ENCODE assay signal across 12 cellular contexts in genomic region chr2:225103737-225104141, GRCh38.
A peak's percentile ranks its signal among the peaks of the same experiment; 100 is the strongest.
DNase-seq lines count a peak whose midpoint lies in the region; ATAC-seq, FAIRE-seq and TF ChIP-seq lines count a peak whose summit lies in the region.
"Had no signal": no experiment of that assay in that cellular context is flagged by ENCODE, and none has a peak within 500 bp of the region (broad histone marks: within the 10 kb centered on the region; RNA-seq: fewer than 3 reads in every experiment).

No MANE protein-coding gene starts in this region.

- H3K27ac Mint-ChIP-seq in activated CD4-positive, alpha-beta T cell treated with anti-CD3 and anti-CD28 coated beads for 36 hours: no peak overlapping the region
- H3K27ac Mint-ChIP-seq: activated naive CD4-positive, alpha-beta T cell treated with anti-CD3 and anti-CD28 coated beads, Interleukin-2, amount 50 U/mL, for 72 hours had no signal

- H3K36me3 ChIP-seq in HCT116 (ENCODE audit: control insufficient read depth in 1 of 2, insufficient read depth in 2 of 2, low read length in 2 of 2) (no peaks in the 10 kb centered on the region), gastroesophageal sphincter (no peaks in the 10 kb centered on the region)

- H3K27me3 Mint-ChIP-seq in activated CD4-positive, alpha-beta T cell treated with anti-CD3 and anti-CD28 coated beads for 36 hours: no peaks in the 10 kb centered on the region

- TF ChIP-seq EP300 in A549 (IDR thresholded peaks at IDR 0.05) (peak in 1 of 2 experiments; percentile 19; a peak in 1 of 5 replicates), gastroesophageal sphincter (IDR thresholded peaks at IDR 0.05) (no peak)

- no TSS peak for BruUV-seq in HCT116 (replicated peaks; lab: Mats Ljungman, UMichigan)

- H3K9ac ChIP-seq in HCT116 (ENCODE audit: low read length): no peak overlapping the region

- H3K27me3 ChIP-seq in HCT116 (ENCODE audit: insufficient read depth, low read length): no peaks in the 10 kb centered on the region
- no peaks in the 10 kb centered on the region for H3K27me3 ChIP-seq in foreskin keratinocyte
- H3K27me3 ChIP-seq in gastroesophageal sphincter: no peaks in the 10 kb centered on the region

- H3K9me3 ChIP-seq in A549: peaks cover 7% of the 10 kb centered on the region; the same call in 1 of the 3 replicates
- H3K9me3 ChIP-seq in HCT116 (ENCODE audit: control insufficient read depth in 1 of 2, insufficient read depth in 1 of 2, low read depth in 1 of 2, low read length in 2 of 2): no peaks in the 10 kb centered on the region
- H3K9me3 ChIP-seq in gastroesophageal sphincter: no peaks in the 10 kb centered on the region

- DNase-seq in A549 (ENCODE audit: low read depth in 1 of 2, low spot score in 1 of 2): peak in 1 of 2 experiments; percentile 71
- no peak for DNase-seq in HCT116 (ENCODE audit: low read depth, low spot score)
- peak; percentile 31 for DNase-seq in amniotic epithelial cell (ENCODE audit: low read depth)
- peak; percentile 12 to 40 for DNase-seq in foreskin keratinocyte
- DNase-seq in NCI-H1417 (lab: John Stamatoyannopoulos, UW): no peak
- DNase-seq in activated CD4-positive, alpha-beta T cell treated with anti-CD3 and anti-CD28 coated beads for 36 hours: no peak
- DNase-seq in GF-D8 (lab: John Stamatoyannopoulos, UW): no peak
- DNase-seq: activated CD8-positive, alpha-beta memory T cell treated with anti-CD3 and anti-CD28 coated beads, Interleukin-2, amount 50 U/mL, for 48 hours; erythroblast; nucleus accumbens had no signal

- FAIRE-seq in A549 (lab: Jason Lieb, UNC): no peak

- 3% methylated on average over 2 of the region's 2 CpGs for WGBS in A549 (ENCODE audit: missing lambda C conversion rate)
- WGBS in gastroesophageal sphincter (ENCODE audit: low coverage in 1 of 2), 2 donors: 53 to 71% methylated on average over 1 to 2 of the region's 2 CpGs

- TF ChIP-seq CTCF in A549 (IDR thresholded peaks at IDR 0.05) (no peak), HCT116 (IDR thresholded peaks at IDR 0.05 in 2 of 3, conservative IDR thresholded peaks at IDR 0.05 in 1 of 3; ENCODE audit: borderline replicate concordance in 1 of 3, insufficient read depth in 1 of 3, low read depth in 2 of 3, low read length in 2 of 3) (no peak), foreskin keratinocyte (conservative IDR thresholded peaks at IDR 0.05) (no peak), gastroesophageal sphincter (IDR thresholded peaks at IDR 0.05) (no peak)

- H3K27ac ChIP-seq in A549 (peak overlapping the region; percentile 86 to 93), HCT116 (ENCODE audit: low read depth, low read length) (no peak overlapping the region), foreskin keratinocyte (no peak overlapping the region), gastroesophageal sphincter (no peak overlapping the region)

- RAD21 ChIA-PET in HCT116 (lab: Charles Lee; ENCODE audit: low non-redundant PET in 1 of 2, low total read pairs in 2 of 2, uncharacterized antibody in 2 of 2, unreplicated experiment in 2 of 2): no interaction called here

- ATAC-seq in A549: peak in 1 of 2 experiments; percentile 14; a peak in 2 of 6 replicates
- peak; percentile 19; the same call in 1 of the 2 replicates for ATAC-seq in HCT116
- peak; percentile 5 for ATAC-seq in foreskin keratinocyte
- no peak for ATAC-seq in gastroesophageal sphincter
- no peak for ATAC-seq in activated CD4-positive, alpha-beta T cell treated with anti-CD3 and anti-CD28 coated beads for 36 hours
- ATAC-seq: activated naive CD4-positive, alpha-beta T cell treated with anti-CD3 and anti-CD28 coated beads, Interleukin-2, amount 50 U/mL, for 72 hours had no signal

- no peaks in the 10 kb centered on the region for H3K9me2 ChIP-seq in HCT116 (ENCODE audit: insufficient read depth)

- H3K9me3 Mint-ChIP-seq in activated CD4-positive, alpha-beta T cell treated with anti-CD3 and anti-CD28 coated beads for 36 hours (ENCODE audit: low read depth): no peaks in the 10 kb centered on the region
- H3K9me3 Mint-ChIP-seq: activated naive CD4-positive, alpha-beta T cell treated with anti-CD3 and anti-CD28 coated beads, Interleukin-2, amount 50 U/mL, for 72 hours had no signal

- no peak overlapping the region for H3K4me3 ChIP-seq in A549
- no peak overlapping the region for H3K4me3 ChIP-seq in HCT116 (replicated peaks in 1 of 2; ENCODE audit: low read depth in 1 of 2, low read length in 2 of 2)
- H3K4me3 ChIP-seq in gastroesophageal sphincter: no peak overlapping the region

- peak overlapping the region; percentile 37 for H3K4me2 ChIP-seq in A549
- H3K4me2 ChIP-seq in HCT116 (ENCODE audit: low read length): peak overlapping the region; percentile 41

- H3K4me3 Mint-ChIP-seq in activated CD4-positive, alpha-beta T cell treated with anti-CD3 and anti-CD28 coated beads for 36 hours: no peak overlapping the region

- no peaks in the 10 kb centered on the region for H3K36me3 Mint-ChIP-seq in activated CD4-positive, alpha-beta T cell treated with anti-CD3 and anti-CD28 coated beads for 36 hours (ENCODE audit: low read depth)
- H3K36me3 Mint-ChIP-seq: activated naive CD4-positive, alpha-beta T cell treated with anti-CD3 and anti-CD28 coated beads, Interleukin-2, amount 50 U/mL, for 72 hours had no signal

- H3K4me1 ChIP-seq in A549 (peaks cover 42% of the 10 kb centered on the region), HCT116 (ENCODE audit: control insufficient read depth in 1 of 2, insufficient read depth in 2 of 2, low read length in 2 of 2) (peaks cover 19 to 47% of the 10 kb centered on the region in 2 experiments), foreskin keratinocyte (peaks cover 27% of the 10 kb centered on the region), gastroesophageal sphincter (no peaks in the 10 kb centered on the region)

- TF ChIP-seq RAD21 in A549 (conservative IDR thresholded peaks at IDR 0.05 in 1 of 2, IDR thresholded peaks at IDR 0.05 in 1 of 2) (peak in 1 of 2 experiments; percentile 17; a peak in 1 of 5 replicates), HCT116 (IDR thresholded peaks at IDR 0.05; ENCODE audit: low read depth) (no peak)

- no peaks in the 10 kb centered on the region for H3K79me2 ChIP-seq in HCT116 (ENCODE audit: insufficient read depth, low read length)

- no peaks in the 10 kb centered on the region for H3K4me1 Mint-ChIP-seq in activated CD4-positive, alpha-beta T cell treated with anti-CD3 and anti-CD28 coated beads for 36 hours

- POLR2A ChIA-PET in A549 (lab: Yijun Ruan, JAX): no interaction called here
- POLR2A ChIA-PET in HCT116 (lab: Charles Lee): no interaction called here
- POLR2A ChIA-PET in activated CD4-positive, alpha-beta T cell treated with anti-CD3 and anti-CD28 coated beads for 36 hours (lab: Charles Lee): no interaction called here

- no peaks in the 10 kb centered on the region for H4K20me1 ChIP-seq in HCT116 (ENCODE audit: insufficient read depth)

- intact Hi-C loops in HCT116 (cut with micrococcal nuclease): no loop called here
- intact Hi-C loops in activated CD4-positive, alpha-beta T cell treated with anti-CD3 and anti-CD28 coated beads for 36 hours (cut with DNase I, micrococcal nuclease): no loop called here

- CTCF ChIA-PET in A549 (lab: Yijun Ruan, JAX) (interaction anchor here (0.9 kb wide), 1 partner anchor 11 kb away, joined by 3 read pairs; no protein-coding TSS in a partner anchor), HCT116 (lab: Charles Lee) (no interaction called here)
- CTCF ChIA-PET in activated CD4-positive, alpha-beta T cell treated with anti-CD3 and anti-CD28 coated beads for 36 hours (lab: Charles Lee): no interaction called here

- no peak for TF ChIP-seq POLR2A in A549 (IDR thresholded peaks at IDR 0.05; ENCODE audit: low read length)
- TF ChIP-seq POLR2A in HCT116 (IDR thresholded peaks at IDR 0.05; ENCODE audit: borderline replicate concordance, extremely low read depth, insufficient read depth, insufficient read length): no peak
- no peak for TF ChIP-seq POLR2A in gastroesophageal sphincter (IDR thresholded peaks at IDR 0.05)

- H2AFZ ChIP-seq in HCT116 (ENCODE audit: low read depth, low read length, poor library complexity, severe bottlenecking): peak overlapping the region; percentile 96

TF ChIP-seq in A549, 52 proteins besides CTCF, POLR2A, EP300 and RAD21 (continues in another document):
- peak in 1 of 2 experiments; percentile 79; a peak in 2 of 4 replicates for TF ChIP-seq CEBPB (IDR thresholded peaks at IDR 0.05)
- TF ChIP-seq FOSL2 (IDR thresholded peaks at IDR 0.05): peak; percentile 31; the same call in 1 of the 2 replicates
- TF ChIP-seq FOSL2 (CRISPR knock-in tag; IDR thresholded peaks at IDR 0.05): peak; percentile 81
- no peak for TF ChIP-seq CBX2 (IDR thresholded peaks at IDR 0.05; ENCODE audit: borderline replicate concordance, low read depth)
- no peak for TF ChIP-seq BCL3 (IDR thresholded peaks at IDR 0.05)
- TF ChIP-seq JUN (IDR thresholded peaks at IDR 0.05): peak in 1 of 2 experiments; percentile 50; a peak in 1 of 5 replicates

TF ChIP-seq in HCT116, 20 proteins besides CTCF, POLR2A, EP300 and RAD21:
- 0 out of 2 replicates have a peak, but pooled peaks have one; percentile 20 for TF ChIP-seq JUND (IDR thresholded peaks at IDR 0.05)
- TF ChIP-seq EZH2 (IDR thresholded peaks at IDR 0.05): no peak

Comparison
In these comparisons a context has a peak if more than half of its experiments do, and no peak if none do; other contexts are left out.
1. ATAC-seq: peak in HCT116 (single experiment) and foreskin keratinocyte (single experiment); none in gastroesophageal sphincter (single experiment) and activated CD4-positive, alpha-beta T cell treated with anti-CD3 and anti-CD28 coated beads for 36 hours (single experiment).
2. DNase-seq: peak in amniotic epithelial cell (single experiment) and foreskin keratinocyte (2 of 2); none in HCT116 (single experiment), NCI-H1417 (0 of 3), activated CD4-positive, alpha-beta T cell treated with anti-CD3 and anti-CD28 coated beads for 36 hours (single experiment) and GF-D8 (single experiment).
3. H3K27ac ChIP-seq: peak in A549 (2 of 2); none in HCT116 (single experiment), foreskin keratinocyte (single experiment) and gastroesophageal sphincter (0 of 4).
4. Of the 6 proteins assayed by ChIP-seq in both A549 and HCT116: peak only in A549: MAX; only in HCT116: none; in both: none; in neither: 3; mixed calls (peak in some experiments, not most) for 2.